ENCODE assay signal across 40 cellular contexts in the genomic region with DNA sequence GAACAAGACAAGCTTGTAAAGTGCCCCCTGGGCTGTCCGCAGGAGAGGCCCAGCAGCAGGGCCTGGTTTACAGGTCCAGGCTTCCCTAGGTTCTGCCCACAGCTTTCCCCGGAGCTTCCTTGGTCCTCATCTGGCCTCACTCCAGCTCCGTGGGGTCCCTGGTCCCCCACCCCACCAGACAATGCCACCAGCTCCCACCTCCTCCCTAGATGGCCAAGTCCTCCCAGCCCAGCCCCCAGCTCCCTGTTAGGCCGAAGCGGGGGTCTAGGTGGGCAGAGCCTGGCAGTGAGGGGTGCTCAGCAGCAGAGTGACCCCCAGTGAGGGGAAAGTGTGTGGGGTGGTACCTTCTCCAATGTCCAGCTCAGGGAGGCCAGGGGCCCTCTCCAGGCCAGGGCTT.
"Had no signal": no experiment of that assay in that cellular context is flagged by ENCODE, and none has a peak within 500 bp of the region (broad histone marks: within the 10 kb centered on the region; RNA-seq: fewer than 3 reads in every experiment).

No MANE protein-coding gene starts in this region.

- H3K36me3 Mint-ChIP-seq: activated CD8-positive, alpha-beta memory T cell treated with anti-CD3 and anti-CD28 coated beads, Interleukin-2, amount 10 ng/mL, durations not matched to agents 7 days and 5 days; activated naive CD8-positive, alpha-beta T cell; brain; WTC11 had no signal

- H3K27ac ChIP-seq: ascending aorta, cardiac muscle cell, VCaP had no signal

- H3K27me3 Mint-ChIP-seq: activated CD4-positive, alpha-beta memory T cell treated with anti-CD3 and anti-CD28 coated beads, Interleukin-2, amount 10 ng/mL, durations not matched to agents 7 days and 5 days; activated CD4-positive, alpha-beta T cell treated with anti-CD3 and anti-CD28 coated beads for 36 hours; activated CD4-positive, alpha-beta T cell treated with anti-CD3 and anti-CD28 coated beads, Interleukin-2, amount 10 ng/mL, durations not matched to agents 7 days and 5 days; activated CD8-positive, alpha-beta memory T cell treated with anti-CD3 and anti-CD28 coated beads, Interleukin-2, amount 10 ng/mL, durations not matched to agents 7 days and 5 days; activated naive CD4-positive, alpha-beta T cell treated with anti-CD3 and anti-CD28 coated beads, Interleukin-2, amount 10 ng/mL, durations not matched to agents 7 days and 5 days; activated naive CD4-positive, alpha-beta T cell treated with anti-CD3 and anti-CD28 coated beads, Interleukin-2, amount 50 U/mL, for 24 hours; activated naive CD8-positive, alpha-beta T cell; activated naive CD8-positive, alpha-beta T cell treated with anti-CD3 and anti-CD28 coated beads, Interleukin-2, amount 10 ng/mL, durations not matched to agents 7 days and 5 days; activated naive CD8-positive, alpha-beta T cell treated with anti-CD3 and anti-CD28 coated beads, Interleukin-2, amount 50 U/mL, for 24 hours; activated T-cell treated with anti-CD3 and anti-CD28 coated beads, Interleukin-2, amount 50 U/mL, for 24 hours; brain; central memory CD8-positive, alpha-beta T cell had no signal

- H3K4me3 ChIP-seq: ascending aorta, cardiac muscle cell had no signal

- H3K9me3 ChIP-seq: ascending aorta had no signal

- H3K36me3 ChIP-seq: cardiac muscle cell had no signal

- H3K4me3 Mint-ChIP-seq: activated CD4-positive, alpha-beta memory T cell treated with anti-CD3 and anti-CD28 coated beads, Interleukin-2, amount 10 ng/mL, durations not matched to agents 7 days and 5 days; activated CD4-positive, alpha-beta T cell treated with anti-CD3 and anti-CD28 coated beads for 36 hours; activated CD4-positive, alpha-beta T cell treated with anti-CD3 and anti-CD28 coated beads, Interleukin-2, amount 10 ng/mL, durations not matched to agents 7 days and 5 days; activated CD8-positive, alpha-beta memory T cell treated with anti-CD3 and anti-CD28 coated beads, Interleukin-2, amount 10 ng/mL, durations not matched to agents 7 days and 5 days; activated CD8-positive, alpha-beta T cell treated with anti-CD3 and anti-CD28 coated beads, Interleukin-2, amount 10 ng/mL, durations not matched to agents 7 days and 5 days; activated naive CD4-positive, alpha-beta T cell treated with anti-CD3 and anti-CD28 coated beads, Interleukin-2, amount 10 ng/mL, durations not matched to agents 7 days and 5 days; activated naive CD4-positive, alpha-beta T cell treated with anti-CD3 and anti-CD28 coated beads, Interleukin-2, amount 50 U/mL, for 24 hours; activated naive CD8-positive, alpha-beta T cell; activated naive CD8-positive, alpha-beta T cell treated with anti-CD3 and anti-CD28 coated beads, Interleukin-2, amount 10 ng/mL, durations not matched to agents 7 days and 5 days; activated naive CD8-positive, alpha-beta T cell treated with anti-CD3 and anti-CD28 coated beads, Interleukin-2, amount 50 U/mL, for 24 hours; activated T-cell treated with anti-CD3 and anti-CD28 coated beads, Interleukin-2, amount 50 U/mL, for 24 hours; brain; central memory CD8-positive, alpha-beta T cell; T-helper 1 cell treated with Interleukin-12 subunit alpha and Interleukin-12 subunit beta and Interleukin-4 antibody, amounts not matched to agents 30 μg/mL and 1 μg/mL, for 36 hours; T-helper 2 cell treated with Interferon-gamma antibody and Interleukin-4, amounts not matched to agents 5 μg/mL and 100 μg/mL, for 36 hours; WTC11 had no signal

- H3K27ac Mint-ChIP-seq: activated CD4-positive, alpha-beta memory T cell treated with anti-CD3 and anti-CD28 coated beads, Interleukin-2, amount 10 ng/mL, durations not matched to agents 7 days and 5 days; activated CD4-positive, alpha-beta T cell treated with anti-CD3 and anti-CD28 coated beads for 36 hours; activated CD4-positive, alpha-beta T cell treated with anti-CD3 and anti-CD28 coated beads, Interleukin-2, amount 10 ng/mL, durations not matched to agents 7 days and 5 days; activated CD8-positive, alpha-beta memory T cell treated with anti-CD3 and anti-CD28 coated beads, Interleukin-2, amount 10 ng/mL, durations not matched to agents 7 days and 5 days; activated CD8-positive, alpha-beta T cell treated with anti-CD3 and anti-CD28 coated beads, Interleukin-2, amount 10 ng/mL, durations not matched to agents 7 days and 5 days; activated naive CD4-positive, alpha-beta T cell treated with anti-CD3 and anti-CD28 coated beads, Interleukin-2, amount 10 ng/mL, durations not matched to agents 7 days and 5 days; activated naive CD4-positive, alpha-beta T cell treated with anti-CD3 and anti-CD28 coated beads, Interleukin-2, amount 50 U/mL, for 24 hours; activated naive CD8-positive, alpha-beta T cell; activated naive CD8-positive, alpha-beta T cell treated with anti-CD3 and anti-CD28 coated beads, Interleukin-2, amount 10 ng/mL, durations not matched to agents 7 days and 5 days; activated naive CD8-positive, alpha-beta T cell treated with anti-CD3 and anti-CD28 coated beads, Interleukin-2, amount 50 U/mL, for 24 hours; activated T-cell treated with anti-CD3 and anti-CD28 coated beads, Interleukin-2, amount 50 U/mL, for 24 hours; activated T-helper 2 cell treated with anti-CD3 and anti-CD28 coated beads, Interferon-gamma antibody, Interleukin-2, Interleukin-4, amounts not matched to agents 10 μg/mL and 5 μg/mL and 100 μg/mL, durations not matched to agents 14 hours and 24 hours and 36 hours; brain; T-helper 1 cell treated with Interleukin-12 subunit alpha and Interleukin-12 subunit beta and Interleukin-4 antibody, amounts not matched to agents 30 μg/mL and 1 μg/mL, for 36 hours; T-helper 2 cell treated with Interferon-gamma antibody and Interleukin-4, amounts not matched to agents 5 μg/mL and 100 μg/mL, for 36 hours; WTC11 had no signal

- FAIRE-seq: bronchial epithelial cell, TTC549 had no signal

- H3K27me3 ChIP-seq: ascending aorta, cardiac muscle cell had no signal

- DNase-seq: activated CD4-positive, alpha-beta memory T cell treated with anti-CD3 and anti-CD28 coated beads, Interleukin-2, amount 10 ng/mL, durations not matched to agents 7 days and 5 days; activated CD4-positive, alpha-beta T cell treated with anti-CD3 and anti-CD28 coated beads for 1 hour; activated CD4-positive, alpha-beta T cell treated with anti-CD3 and anti-CD28 coated beads for 36 hours; activated CD4-positive, alpha-beta T cell treated with anti-CD3 and anti-CD28 coated beads for 48 hours; activated CD4-positive, alpha-beta T cell treated with anti-CD3 and anti-CD28 coated beads, Interleukin-2, amount 10 ng/mL, durations not matched to agents 7 days and 5 days; activated CD4-positive, alpha-beta T cell treated with anti-CD3 and anti-CD28 coated beads, Interleukin-2, amount 50 U/mL, for 48 hours; activated CD4-positive, CD25-positive, alpha-beta regulatory T cell; activated CD8-positive, alpha-beta memory T cell treated with anti-CD3 and anti-CD28 coated beads for 24 hours; activated CD8-positive, alpha-beta memory T cell treated with anti-CD3 and anti-CD28 coated beads, Interleukin-2, amount 10 ng/mL, durations not matched to agents 7 days and 5 days; activated CD8-positive, alpha-beta memory T cell treated with anti-CD3 and anti-CD28 coated beads, Interleukin-2, amount 50 U/mL, for 48 hours; activated CD8-positive, alpha-beta T cell treated with anti-CD3 and anti-CD28 coated beads, Interleukin-2, amount 10 ng/mL, durations not matched to agents 7 days and 5 days; activated effector memory CD4-positive, alpha-beta T cell treated with Interleukin-2 at 50 U/mL for 16 hours; activated gamma-delta T cell; activated naive CD4-positive, alpha-beta T cell treated with anti-CD3 and anti-CD28 coated beads, Interleukin-2, amount 10 ng/mL, durations not matched to agents 7 days and 5 days; activated naive CD4-positive, alpha-beta T cell treated with Interleukin-2 at 50 U/mL for 16 hours; activated naive CD8-positive, alpha-beta T cell treated with anti-CD3 and anti-CD28 coated beads, Interleukin-2, amount 10 ng/mL, durations not matched to agents 7 days and 5 days; activated naive CD8-positive, alpha-beta T cell treated with anti-CD3 and anti-CD28 coated beads, Interleukin-2, amount 50 U/mL, for 24 hours; activated T-cell treated with anti-CD3 and anti-CD28 coated beads, Interleukin-2, amount 50 U/mL, for 24 hours; activated T-cell treated with anti-CD3 and anti-CD28 coated beads, Interleukin-2, amount 50 U/mL, for 48 hours; amygdala; anterior cingulate cortex; caudate nucleus; cerebellar nuclear complex; T-helper 1 cell; T-helper 2 cell; T-helper 9 cell had no signal

- ATAC-seq: activated CD4-positive, alpha-beta T cell treated with anti-CD3 and anti-CD28 coated beads for 36 hours; activated CD4-positive, CD25-positive, alpha-beta regulatory T cell treated with anti-CD3 and anti-CD28 coated beads, Interleukin-2, amount 50 U/mL, for 24 hours; activated CD8-positive, alpha-beta memory T cell treated with anti-CD3 and anti-CD28 coated beads, Interleukin-2, amount 10 ng/mL, durations not matched to agents 7 days and 5 days; activated CD8-positive, alpha-beta T cell treated with anti-CD3 and anti-CD28 coated beads, Interleukin-2, amount 10 ng/mL, durations not matched to agents 7 days and 5 days; activated naive CD8-positive, alpha-beta T cell treated with anti-CD3 and anti-CD28 coated beads, Interleukin-2, amount 50 U/mL, for 24 hours had no signal

- H3K9me3 Mint-ChIP-seq: activated CD4-positive, alpha-beta memory T cell treated with anti-CD3 and anti-CD28 coated beads, Interleukin-2, amount 10 ng/mL, durations not matched to agents 7 days and 5 days; activated CD4-positive, alpha-beta T cell treated with anti-CD3 and anti-CD28 coated beads, Interleukin-2, amount 10 ng/mL, durations not matched to agents 7 days and 5 days; activated naive CD4-positive, alpha-beta T cell treated with anti-CD3 and anti-CD28 coated beads, Interleukin-2, amount 10 ng/mL, durations not matched to agents 7 days and 5 days; activated naive CD4-positive, alpha-beta T cell treated with anti-CD3 and anti-CD28 coated beads, Interleukin-2, amount 50 U/mL, for 24 hours; activated naive CD8-positive, alpha-beta T cell treated with anti-CD3 and anti-CD28 coated beads, Interleukin-2, amount 10 ng/mL, durations not matched to agents 7 days and 5 days; activated naive CD8-positive, alpha-beta T cell treated with anti-CD3 and anti-CD28 coated beads, Interleukin-2, amount 50 U/mL, for 24 hours; activated T-cell treated with anti-CD3 and anti-CD28 coated beads, Interleukin-2, amount 50 U/mL, for 24 hours; activated T-helper 2 cell treated with anti-CD3 and anti-CD28 coated beads, Interferon-gamma antibody, Interleukin-2, Interleukin-4, amounts not matched to agents 10 μg/mL and 5 μg/mL and 100 μg/mL, durations not matched to agents 14 hours and 24 hours and 36 hours; brain; central memory CD8-positive, alpha-beta T cell; T-helper 1 cell treated with Interleukin-12 subunit alpha and Interleukin-12 subunit beta and Interleukin-4 antibody, amounts not matched to agents 30 μg/mL and 1 μg/mL, for 36 hours; T-helper 2 cell treated with Interferon-gamma antibody and Interleukin-4, amounts not matched to agents 5 μg/mL and 100 μg/mL, for 36 hours; WTC11 had no signal
